ENCODE assay signal across 1 cellular context in the genomic region with DNA sequence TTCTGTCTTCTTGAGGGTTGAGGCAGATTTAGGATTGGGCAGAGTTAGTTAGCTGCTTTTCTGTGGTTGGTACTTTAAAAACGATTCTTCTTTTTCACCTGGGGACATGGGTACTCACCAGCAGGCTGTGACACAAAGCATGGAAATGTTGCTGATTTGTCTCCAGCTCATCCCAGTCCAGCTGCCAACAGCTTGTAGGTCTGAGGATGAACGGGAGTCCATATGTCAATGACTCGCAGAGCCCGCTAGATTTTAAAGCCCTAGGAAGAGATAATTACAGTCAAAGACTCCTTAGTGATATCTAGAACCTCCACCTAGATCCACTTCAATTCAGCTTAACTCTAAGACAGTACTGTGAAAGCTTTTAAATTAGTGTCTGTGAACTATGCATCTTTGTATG.
TF ChIP-seq lines count a peak whose summit lies in the region.

No MANE protein-coding gene starts in this region.

TF ChIP-seq in K562, 482 proteins besides CTCF, POLR2A, EP300 and RAD21:
- no peak for TF ChIP-seq ZNF121 (CRISPR knock-in tag; conservative IDR thresholded peaks at IDR 0.05)
- TF ChIP-seq SIN3B (IDR thresholded peaks at IDR 0.05; ENCODE audit: low read depth) = no peak
- no peak for TF ChIP-seq ZFPM2 (CRISPR knock-in tag; IDR thresholded peaks at IDR 0.05)
- TF ChIP-seq CHCHD3 (CRISPR knock-in tag; IDR thresholded peaks at IDR 0.05) = no peak
